In the genomic region with DNA sequence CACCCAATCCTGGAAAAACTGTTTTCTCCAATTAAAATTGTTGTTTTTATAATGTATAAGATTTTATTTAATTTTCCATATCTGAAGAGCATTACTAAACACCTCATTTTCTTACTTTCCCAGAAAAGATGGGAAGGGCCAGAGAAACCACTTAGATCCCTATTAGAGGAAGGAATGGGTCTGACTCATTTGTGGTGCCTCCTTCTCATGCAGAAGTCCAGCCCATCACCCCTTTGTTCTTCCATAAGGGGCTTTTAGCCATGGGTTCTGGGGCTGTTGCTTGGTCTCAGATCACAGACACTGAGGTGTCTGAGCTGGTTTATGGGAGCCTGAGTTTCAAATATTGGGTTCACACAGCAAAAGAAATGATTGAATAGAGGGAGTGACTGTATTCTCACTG, we compare ENCODE assay signal across 18 cellular contexts.
DNase-seq lines count a peak whose midpoint lies in the region; ATAC-seq and TF ChIP-seq lines count a peak whose summit lies in the region.
"Had no signal": no experiment of that assay in that cellular context is flagged by ENCODE, and none has a peak within 500 bp of the region (broad histone marks: within the 10 kb centered on the region; RNA-seq: fewer than 3 reads in every experiment).

No MANE protein-coding gene starts in this region.

- peak overlapping the region; percentile 90 to 96 (median 92) for H3K27ac ChIP-seq in gastrocnemius medialis
- H3K27ac ChIP-seq: SJCRH30 had no signal

- H3K9me3 ChIP-seq in gastrocnemius medialis (no peaks in the 10 kb centered on the region), mucosa of descending colon (no peaks in the 10 kb centered on the region)
- H3K9me3 ChIP-seq: SJCRH30 had no signal

- ATAC-seq in gastrocnemius medialis (no peak), mucosa of descending colon (no peak)
- ATAC-seq: HCT116 had no signal

- peak; percentile 42 for DNase-seq in AG20443 (ENCODE audit: low spot score)
- DNase-seq in HT1080 (ENCODE audit: low read depth), result peak; percentile 10
- DNase-seq in astrocyte of the spinal cord (ENCODE audit: low read depth, low spot score), result peak; percentile 29
- DNase-seq in gastrocnemius medialis, result no peak
- DNase-seq in NCI-H2029 (lab: John Stamatoyannopoulos, UW), result no peak
- no peak for DNase-seq in putamen (ENCODE audit: low spot score)
- DNase-seq in DMS53 treated with DMSO at 0.1 percent for 48 hours (lab: John Stamatoyannopoulos, UW; ENCODE audit: unreplicated experiment), result no peak
- no peak for DNase-seq in mucosa of descending colon
- DNase-seq: C1 segment of cervical spinal cord; CD8-positive, alpha-beta memory T cell; DMS79 treated with DMSO at 0.1 percent for 48 hours; GDM1; GOT3; NCI-H1930; NCI-H2171; NCI-H526; SJCRH30 had no signal

- intact Hi-C loops in gastrocnemius medialis (cut with DNase I; ENCODE audit: low total_unique reads) (loop anchor here (10.0 kb wide), 1 partner anchor 56 kb away; no protein-coding TSS in a partner anchor), mucosa of descending colon (cut with DNase I, micrococcal nuclease) (loop anchor here in 1 of 2 donors (10.0 kb wide), 1 partner anchor 264 kb away; no protein-coding TSS in a partner anchor)

- H3K4me3 ChIP-seq in astrocyte of the spinal cord (ENCODE audit: low read depth, low read length), result no peak overlapping the region
- peak overlapping the region in 3 of 4 donors; percentile 29 to 49 (median 46) for H3K4me3 ChIP-seq in gastrocnemius medialis
- no peak overlapping the region for H3K4me3 ChIP-seq in mucosa of descending colon
- H3K4me3 ChIP-seq: SJCRH30 had no signal

- TF ChIP-seq POLR2A in gastrocnemius medialis (IDR thresholded peaks at IDR 0.05), result no peak

- peaks cover 47 to 61% of the 10 kb centered on the region in 2 donors for H3K4me1 ChIP-seq in gastrocnemius medialis
- H3K4me1 ChIP-seq in mucosa of descending colon (ENCODE audit: low read depth), result no peaks in the 10 kb centered on the region
- H3K4me1 ChIP-seq: SJCRH30 had no signal

- no peaks in the 10 kb centered on the region for H3K27me3 ChIP-seq in gastrocnemius medialis
- H3K27me3 ChIP-seq: SJCRH30 had no signal

- H3K36me3 ChIP-seq in gastrocnemius medialis, result no peaks in the 10 kb centered on the region
- no peaks in the 10 kb centered on the region for H3K36me3 ChIP-seq in mucosa of descending colon (ENCODE audit: low read depth)
- H3K36me3 ChIP-seq: SJCRH30 had no signal

- in situ Hi-C loops in astrocyte of the spinal cord (cut with HindIII; ENCODE audit: low sequenced_read_pairs), result no loop called here
- in situ Hi-C loops in gastrocnemius medialis (cut with MboI; ENCODE audit: low sequenced_read_pairs in 4 of 4), result loop anchor here in 2 of 4 donors (5.0 to 10.0 kb wide), 2 partner anchors 254 to 256 kb away; no protein-coding TSS in a partner anchor

- TF ChIP-seq CTCF in astrocyte of the spinal cord (IDR thresholded peaks at IDR 0.05; ENCODE audit: low read depth, low read length) (no peak), gastrocnemius medialis (IDR thresholded peaks at IDR 0.05 in 4 of 5, conservative IDR thresholded peaks at IDR 0.05 in 1 of 5) (no peak), mucosa of descending colon (IDR thresholded peaks at IDR 0.05) (no peak)

Comparison
In these comparisons a context has a peak if more than half of its experiments do, and no peak if none do; other contexts are left out.
1. DNase-seq: peak in AG20443 (single experiment), HT1080 (single experiment) and astrocyte of the spinal cord (single experiment); none in gastrocnemius medialis (0 of 2), NCI-H2029 (single experiment), putamen (single experiment), DMS53 treated with DMSO at 0.1 percent for 48 hours (single experiment) and mucosa of descending colon (0 of 3).
2. H3K4me3 ChIP-seq: peak in gastrocnemius medialis (3 of 4); none in astrocyte of the spinal cord (single experiment) and mucosa of descending colon (single experiment).